In the genomic region with DNA sequence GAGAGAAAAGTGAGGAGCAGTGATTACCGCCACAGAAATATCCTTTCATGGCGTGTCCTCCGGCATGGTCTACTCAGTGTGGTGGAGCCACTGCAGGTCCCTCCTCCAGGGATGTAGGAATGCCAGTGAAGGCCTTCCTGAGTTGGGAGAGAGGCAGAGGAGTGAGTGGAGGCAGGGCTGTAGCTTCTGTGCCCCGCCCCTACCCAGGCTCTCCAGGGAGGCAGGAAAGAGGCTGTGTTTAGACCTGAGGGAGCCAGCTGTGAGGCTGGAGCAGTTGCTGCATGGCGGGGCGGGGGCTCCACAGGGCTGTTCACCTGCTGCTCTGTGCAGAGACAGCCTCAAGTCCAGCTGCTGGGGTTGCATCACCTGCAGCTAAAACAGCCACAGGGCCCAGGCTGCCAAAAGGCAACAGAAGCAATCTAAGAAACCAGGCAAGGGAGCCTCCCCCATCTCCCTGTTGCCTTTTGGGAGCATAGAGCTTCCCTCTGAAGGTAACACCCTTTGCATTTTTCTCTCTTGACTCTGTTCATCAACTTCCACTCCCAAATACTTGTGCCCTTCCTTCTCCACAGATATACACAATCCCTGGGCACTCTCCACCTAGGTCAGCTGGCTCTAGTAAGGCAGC, we compare ENCODE assay signal across 1 cellular context.
A peak's percentile ranks its signal among the peaks of the same experiment; 100 is the strongest.
TF ChIP-seq lines count a peak whose summit lies in the region.

No MANE protein-coding gene starts in this region.

TF ChIP-seq in HepG2, 621 proteins besides CTCF, POLR2A, EP300 and RAD21 (continued from another document):
- TF ChIP-seq, protein P1, sequence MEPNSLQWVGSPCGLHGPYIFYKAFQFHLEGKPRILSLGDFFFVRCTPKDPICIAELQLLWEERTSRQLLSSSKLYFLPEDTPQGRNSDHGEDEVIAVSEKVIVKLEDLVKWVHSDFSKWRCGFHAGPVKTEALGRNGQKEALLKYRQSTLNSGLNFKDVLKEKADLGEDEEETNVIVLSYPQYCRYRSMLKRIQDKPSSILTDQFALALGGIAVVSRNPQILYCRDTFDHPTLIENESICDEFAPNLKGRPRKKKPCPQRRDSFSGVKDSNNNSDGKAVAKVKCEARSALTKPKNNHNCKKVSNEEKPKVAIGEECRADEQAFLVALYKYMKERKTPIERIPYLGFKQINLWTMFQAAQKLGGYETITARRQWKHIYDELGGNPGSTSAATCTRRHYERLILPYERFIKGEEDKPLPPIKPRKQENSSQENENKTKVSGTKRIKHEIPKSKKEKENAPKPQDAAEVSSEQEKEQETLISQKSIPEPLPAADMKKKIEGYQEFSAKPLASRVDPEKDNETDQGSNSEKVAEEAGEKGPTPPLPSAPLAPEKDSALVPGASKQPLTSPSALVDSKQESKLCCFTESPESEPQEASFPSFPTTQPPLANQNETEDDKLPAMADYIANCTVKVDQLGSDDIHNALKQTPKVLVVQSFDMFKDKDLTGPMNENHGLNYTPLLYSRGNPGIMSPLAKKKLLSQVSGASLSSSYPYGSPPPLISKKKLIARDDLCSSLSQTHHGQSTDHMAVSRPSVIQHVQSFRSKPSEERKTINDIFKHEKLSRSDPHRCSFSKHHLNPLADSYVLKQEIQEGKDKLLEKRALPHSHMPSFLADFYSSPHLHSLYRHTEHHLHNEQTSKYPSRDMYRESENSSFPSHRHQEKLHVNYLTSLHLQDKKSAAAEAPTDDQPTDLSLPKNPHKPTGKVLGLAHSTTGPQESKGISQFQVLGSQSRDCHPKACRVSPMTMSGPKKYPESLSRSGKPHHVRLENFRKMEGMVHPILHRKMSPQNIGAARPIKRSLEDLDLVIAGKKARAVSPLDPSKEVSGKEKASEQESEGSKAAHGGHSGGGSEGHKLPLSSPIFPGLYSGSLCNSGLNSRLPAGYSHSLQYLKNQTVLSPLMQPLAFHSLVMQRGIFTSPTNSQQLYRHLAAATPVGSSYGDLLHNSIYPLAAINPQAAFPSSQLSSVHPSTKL (CRISPR knock-in tag; IDR thresholded peaks at IDR 0.05), result peak; percentile 23; the same call in 1 of the 2 replicates
- peak; percentile 77; the same call in 1 of the 2 replicates for TF ChIP-seq CEBPB (IDR thresholded peaks at IDR 0.05; ENCODE audit: borderline replicate concordance, low read depth, low read length)
- TF ChIP-seq SALL2 (CRISPR knock-in tag; IDR thresholded peaks at IDR 0.05), result no peak
- no peak for TF ChIP-seq ELF4 (CRISPR knock-in tag; IDR thresholded peaks at IDR 0.05; ENCODE audit: borderline replicate concordance)
- no peak for TF ChIP-seq ZNF260 (CRISPR knock-in tag; IDR thresholded peaks at IDR 0.05; ENCODE audit: borderline replicate concordance, low read depth)
- TF ChIP-seq, protein P2, sequence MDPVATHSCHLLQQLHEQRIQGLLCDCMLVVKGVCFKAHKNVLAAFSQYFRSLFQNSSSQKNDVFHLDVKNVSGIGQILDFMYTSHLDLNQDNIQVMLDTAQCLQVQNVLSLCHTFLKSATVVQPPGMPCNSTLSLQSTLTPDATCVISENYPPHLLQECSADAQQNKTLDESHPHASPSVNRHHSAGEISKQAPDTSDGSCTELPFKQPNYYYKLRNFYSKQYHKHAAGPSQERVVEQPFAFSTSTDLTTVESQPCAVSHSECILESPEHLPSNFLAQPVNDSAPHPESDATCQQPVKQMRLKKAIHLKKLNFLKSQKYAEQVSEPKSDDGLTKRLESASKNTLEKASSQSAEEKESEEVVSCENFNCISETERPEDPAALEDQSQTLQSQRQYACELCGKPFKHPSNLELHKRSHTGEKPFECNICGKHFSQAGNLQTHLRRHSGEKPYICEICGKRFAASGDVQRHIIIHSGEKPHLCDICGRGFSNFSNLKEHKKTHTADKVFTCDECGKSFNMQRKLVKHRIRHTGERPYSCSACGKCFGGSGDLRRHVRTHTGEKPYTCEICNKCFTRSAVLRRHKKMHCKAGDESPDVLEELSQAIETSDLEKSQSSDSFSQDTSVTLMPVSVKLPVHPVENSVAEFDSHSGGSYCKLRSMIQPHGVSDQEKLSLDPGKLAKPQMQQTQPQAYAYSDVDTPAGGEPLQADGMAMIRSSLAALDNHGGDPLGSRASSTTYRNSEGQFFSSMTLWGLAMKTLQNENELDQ (CRISPR knock-in tag; IDR thresholded peaks at IDR 0.05; ENCODE audit: borderline replicate concordance), result peak; percentile 34; the same call in 1 of the 2 replicates
- TF ChIP-seq, protein P3, sequence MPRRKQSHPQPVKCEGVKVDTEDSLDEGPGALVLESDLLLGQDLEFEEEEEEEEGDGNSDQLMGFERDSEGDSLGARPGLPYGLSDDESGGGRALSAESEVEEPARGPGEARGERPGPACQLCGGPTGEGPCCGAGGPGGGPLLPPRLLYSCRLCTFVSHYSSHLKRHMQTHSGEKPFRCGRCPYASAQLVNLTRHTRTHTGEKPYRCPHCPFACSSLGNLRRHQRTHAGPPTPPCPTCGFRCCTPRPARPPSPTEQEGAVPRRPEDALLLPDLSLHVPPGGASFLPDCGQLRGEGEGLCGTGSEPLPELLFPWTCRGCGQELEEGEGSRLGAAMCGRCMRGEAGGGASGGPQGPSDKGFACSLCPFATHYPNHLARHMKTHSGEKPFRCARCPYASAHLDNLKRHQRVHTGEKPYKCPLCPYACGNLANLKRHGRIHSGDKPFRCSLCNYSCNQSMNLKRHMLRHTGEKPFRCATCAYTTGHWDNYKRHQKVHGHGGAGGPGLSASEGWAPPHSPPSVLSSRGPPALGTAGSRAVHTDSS (CRISPR knock-in tag; conservative IDR thresholded peaks at IDR 0.05), result no peak
- TF ChIP-seq YY1 (IDR thresholded peaks at IDR 0.05; ENCODE audit: insufficient read depth, insufficient replicate concordance, low read depth, low read length), result no peak
- 0 out of 2 replicates have a peak, but pooled peaks have one; percentile 43 for TF ChIP-seq ERF (CRISPR knock-in tag; IDR thresholded peaks at IDR 0.05)
- TF ChIP-seq, protein P4, sequence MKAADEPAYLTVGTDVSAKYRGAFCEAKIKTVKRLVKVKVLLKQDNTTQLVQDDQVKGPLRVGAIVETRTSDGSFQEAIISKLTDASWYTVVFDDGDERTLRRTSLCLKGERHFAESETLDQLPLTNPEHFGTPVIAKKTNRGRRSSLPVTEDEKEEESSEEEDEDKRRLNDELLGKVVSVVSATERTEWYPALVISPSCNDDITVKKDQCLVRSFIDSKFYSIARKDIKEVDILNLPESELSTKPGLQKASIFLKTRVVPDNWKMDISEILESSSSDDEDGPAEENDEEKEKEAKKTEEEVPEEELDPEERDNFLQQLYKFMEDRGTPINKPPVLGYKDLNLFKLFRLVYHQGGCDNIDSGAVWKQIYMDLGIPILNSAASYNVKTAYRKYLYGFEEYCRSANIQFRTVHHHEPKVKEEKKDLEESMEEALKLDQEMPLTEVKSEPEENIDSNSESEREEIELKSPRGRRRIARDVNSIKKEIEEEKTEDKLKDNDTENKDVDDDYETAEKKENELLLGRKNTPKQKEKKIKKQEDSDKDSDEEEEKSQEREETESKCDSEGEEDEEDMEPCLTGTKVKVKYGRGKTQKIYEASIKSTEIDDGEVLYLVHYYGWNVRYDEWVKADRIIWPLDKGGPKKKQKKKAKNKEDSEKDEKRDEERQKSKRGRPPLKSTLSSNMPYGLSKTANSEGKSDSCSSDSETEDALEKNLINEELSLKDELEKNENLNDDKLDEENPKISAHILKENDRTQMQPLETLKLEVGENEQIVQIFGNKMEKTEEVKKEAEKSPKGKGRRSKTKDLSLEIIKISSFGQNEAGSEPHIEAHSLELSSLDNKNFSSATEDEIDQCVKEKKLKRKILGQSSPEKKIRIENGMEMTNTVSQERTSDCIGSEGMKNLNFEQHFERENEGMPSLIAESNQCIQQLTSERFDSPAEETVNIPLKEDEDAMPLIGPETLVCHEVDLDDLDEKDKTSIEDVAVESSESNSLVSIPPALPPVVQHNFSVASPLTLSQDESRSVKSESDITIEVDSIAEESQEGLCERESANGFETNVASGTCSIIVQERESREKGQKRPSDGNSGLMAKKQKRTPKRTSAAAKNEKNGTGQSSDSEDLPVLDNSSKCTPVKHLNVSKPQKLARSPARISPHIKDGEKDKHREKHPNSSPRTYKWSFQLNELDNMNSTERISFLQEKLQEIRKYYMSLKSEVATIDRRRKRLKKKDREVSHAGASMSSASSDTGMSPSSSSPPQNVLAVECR (CRISPR knock-in tag; IDR thresholded peaks at IDR 0.05; ENCODE audit: borderline replicate concordance), result 0 out of 2 replicates have a peak, but pooled peaks have one; percentile 2
- TF ChIP-seq, protein P5, sequence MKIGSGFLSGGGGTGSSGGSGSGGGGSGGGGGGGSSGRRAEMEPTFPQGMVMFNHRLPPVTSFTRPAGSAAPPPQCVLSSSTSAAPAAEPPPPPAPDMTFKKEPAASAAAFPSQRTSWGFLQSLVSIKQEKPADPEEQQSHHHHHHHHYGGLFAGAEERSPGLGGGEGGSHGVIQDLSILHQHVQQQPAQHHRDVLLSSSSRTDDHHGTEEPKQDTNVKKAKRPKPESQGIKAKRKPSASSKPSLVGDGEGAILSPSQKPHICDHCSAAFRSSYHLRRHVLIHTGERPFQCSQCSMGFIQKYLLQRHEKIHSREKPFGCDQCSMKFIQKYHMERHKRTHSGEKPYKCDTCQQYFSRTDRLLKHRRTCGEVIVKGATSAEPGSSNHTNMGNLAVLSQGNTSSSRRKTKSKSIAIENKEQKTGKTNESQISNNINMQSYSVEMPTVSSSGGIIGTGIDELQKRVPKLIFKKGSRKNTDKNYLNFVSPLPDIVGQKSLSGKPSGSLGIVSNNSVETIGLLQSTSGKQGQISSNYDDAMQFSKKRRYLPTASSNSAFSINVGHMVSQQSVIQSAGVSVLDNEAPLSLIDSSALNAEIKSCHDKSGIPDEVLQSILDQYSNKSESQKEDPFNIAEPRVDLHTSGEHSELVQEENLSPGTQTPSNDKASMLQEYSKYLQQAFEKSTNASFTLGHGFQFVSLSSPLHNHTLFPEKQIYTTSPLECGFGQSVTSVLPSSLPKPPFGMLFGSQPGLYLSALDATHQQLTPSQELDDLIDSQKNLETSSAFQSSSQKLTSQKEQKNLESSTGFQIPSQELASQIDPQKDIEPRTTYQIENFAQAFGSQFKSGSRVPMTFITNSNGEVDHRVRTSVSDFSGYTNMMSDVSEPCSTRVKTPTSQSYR (CRISPR knock-in tag; IDR thresholded peaks at IDR 0.05; ENCODE audit: borderline replicate concordance), result 0 out of 2 replicates have a peak, but pooled peaks have one; percentile 21
- TF ChIP-seq, protein P6, sequence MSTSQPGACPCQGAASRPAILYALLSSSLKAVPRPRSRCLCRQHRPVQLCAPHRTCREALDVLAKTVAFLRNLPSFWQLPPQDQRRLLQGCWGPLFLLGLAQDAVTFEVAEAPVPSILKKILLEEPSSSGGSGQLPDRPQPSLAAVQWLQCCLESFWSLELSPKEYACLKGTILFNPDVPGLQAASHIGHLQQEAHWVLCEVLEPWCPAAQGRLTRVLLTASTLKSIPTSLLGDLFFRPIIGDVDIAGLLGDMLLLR (CRISPR knock-in tag; IDR thresholded peaks at IDR 0.05), result no peak
